ENCODE assay signal across 8 cellular contexts in genomic region chr9:128068656-128069221, GRCh38. TPM values are rescaled to one million over a fixed set of nuclear protein-coding genes. Genes with fewer than 3 reads are reported as not detected.
DNase-seq lines count a peak whose midpoint lies in the region; ATAC-seq and TF ChIP-seq lines count a peak whose summit lies in the region.

No MANE protein-coding gene starts in this region.

- H3K4me3 ChIP-seq in GM12865 (ENCODE audit: low read depth, low read length) (peak overlapping the region; percentile 84), iPS-20b (ENCODE audit: low read length) (peak overlapping the region; percentile 73), subcutaneous abdominal adipose tissue (ENCODE audit: low read depth in 1 of 5, low read length in 5 of 5) (peak overlapping the region; percentile 83 to 91 (median 86))

- H3K4me1 ChIP-seq in iPS-20b (ENCODE audit: insufficient read depth, low read length) (peaks cover 17% of the 10 kb centered on the region), subcutaneous abdominal adipose tissue (ENCODE audit: control insufficient read depth in 5 of 5, insufficient read depth in 5 of 5, low read length in 5 of 5) (peaks cover 13 to 74% (median 67%) of the 10 kb centered on the region in 5 donors)

- peaks cover 13% of the 10 kb centered on the region for H3K36me3 Mint-ChIP-seq in activated CD4-positive, alpha-beta memory T cell treated with anti-CD3 and anti-CD28 coated beads for 36 hours

- intact Hi-C loops in activated CD4-positive, alpha-beta memory T cell treated with anti-CD3 and anti-CD28 coated beads for 36 hours (cut with micrococcal nuclease): loop anchor here (2.0 to 10.0 kb wide), 2 partner anchors 48 to 294 kb away; partner anchors contain the start of gene SH2D3C

- no peaks in the 10 kb centered on the region for H3K27me3 Mint-ChIP-seq in activated CD4-positive, alpha-beta memory T cell treated with anti-CD3 and anti-CD28 coated beads for 36 hours

- H3K27ac ChIP-seq in 22Rv1: peak overlapping the region; percentile 98
- no peak overlapping the region for H3K27ac ChIP-seq in iPS-20b (ENCODE audit: low read length)
- H3K27ac ChIP-seq in subcutaneous abdominal adipose tissue (ENCODE audit: low read depth, low read length): peak overlapping the region; percentile 62

- ATAC-seq in HG02885 (IDR thresholded peaks at IDR 0.05; ENCODE audit: poor library complexity, unreplicated experiment): no peak

- DNase-seq in GM12865 (ENCODE audit: low read depth) (no peak), NCI-H446 (lab: John Stamatoyannopoulos, UW) (no peak)
- DNase-seq in activated CD4-positive, alpha-beta memory T cell treated with anti-CD3 and anti-CD28 coated beads for 36 hours: no peak
- no peak for DNase-seq in stimulated activated CD4-positive, alpha-beta T cell treated with anti-CD3 and anti-CD28 coated beads, Interleukin-4, amount 100 ng/mL, for 1 hour

- H3K27ac Mint-ChIP-seq in activated CD4-positive, alpha-beta memory T cell treated with anti-CD3 and anti-CD28 coated beads for 36 hours: peak overlapping the region; percentile 91

- TF ChIP-seq CTCF in 22Rv1 (IDR thresholded peaks at IDR 0.05) (no peak), GM12865 (IDR thresholded peaks at IDR 0.05; ENCODE audit: insufficient read depth, low read depth, low read length, missing control alignments) (no peak)

- H3K9me3 Mint-ChIP-seq in activated CD4-positive, alpha-beta memory T cell treated with anti-CD3 and anti-CD28 coated beads for 36 hours: no peaks in the 10 kb centered on the region

- POLR2A ChIA-PET in activated CD4-positive, alpha-beta memory T cell treated with anti-CD3 and anti-CD28 coated beads for 36 hours (lab: Charles Lee): interaction anchor here (1.0 to 1.4 kb wide), 4 partner anchors 10 to 26 kb away, joined by 3 to 4 read pairs (median 4); no protein-coding TSS in a partner anchor

- H3K27me3 ChIP-seq in iPS-20b (ENCODE audit: insufficient read depth, low read length): no peaks in the 10 kb centered on the region
- H3K27me3 ChIP-seq in subcutaneous abdominal adipose tissue (ENCODE audit: control insufficient read depth in 5 of 5, insufficient read depth in 4 of 5, low read length in 5 of 5): no peaks in the 10 kb centered on the region

- H3K36me3 ChIP-seq in iPS-20b (ENCODE audit: insufficient read depth, low read depth, low read length): no peaks in the 10 kb centered on the region
- peaks cover 0 to under 1% (median 0%) of the 10 kb centered on the region in 5 donors for H3K36me3 ChIP-seq in subcutaneous abdominal adipose tissue (ENCODE audit: control insufficient read depth in 5 of 5, insufficient read depth in 5 of 5, low read length in 5 of 5)

- CTCF ChIA-PET in activated CD4-positive, alpha-beta memory T cell treated with anti-CD3 and anti-CD28 coated beads for 36 hours (lab: Charles Lee): interaction anchor here (1.0 to 1.7 kb wide), 7 partner anchors 12 to 493 kb away, joined by 3 to 5 read pairs (median 5); no protein-coding TSS in a partner anchor

- peak overlapping the region; percentile 96 for H3K4me3 Mint-ChIP-seq in activated CD4-positive, alpha-beta memory T cell treated with anti-CD3 and anti-CD28 coated beads for 36 hours

- H3K4me1 Mint-ChIP-seq in activated CD4-positive, alpha-beta memory T cell treated with anti-CD3 and anti-CD28 coated beads for 36 hours (ENCODE audit: low read depth): peaks cover 53% of the 10 kb centered on the region

- H3K9ac ChIP-seq in iPS-20b (ENCODE audit: low read depth, low read length) (peak overlapping the region; percentile 66; the same call in 1 of the 2 replicates), subcutaneous abdominal adipose tissue (ENCODE audit: low read length in 5 of 5) (peak overlapping the region; percentile 84 to 95 (median 87))

- no peaks in the 10 kb centered on the region for H3K9me3 ChIP-seq in iPS-20b (ENCODE audit: insufficient read depth, low read depth, low read length)
- no peaks in the 10 kb centered on the region for H3K9me3 ChIP-seq in subcutaneous abdominal adipose tissue (ENCODE audit: control insufficient read depth in 5 of 5, low read length in 5 of 5)

RNA-seq across cellular contexts. Expression of gene SLC25A25, which starts 0.7 kb away (rescaled TPM):
- 10 to 100 TPM; 17.1 to 17.3 TPM for total RNA-seq in activated CD4-positive, alpha-beta memory T cell treated with anti-CD3 and anti-CD28 coated beads for 36 hours

RNA-seq across cellular contexts. Expression of gene NAIF1, which starts 1.6 kb away (rescaled TPM):
- total RNA-seq in activated CD4-positive, alpha-beta memory T cell treated with anti-CD3 and anti-CD28 coated beads for 36 hours: 10 to 100 TPM; 10.2 to 14.5 TPM

RNA-seq across cellular contexts. Expression of gene PTGES2, which starts 58.8 kb away (rescaled TPM):
- total RNA-seq in activated CD4-positive, alpha-beta memory T cell treated with anti-CD3 and anti-CD28 coated beads for 36 hours: 10 to 100 TPM; 43.4 to 43.6 TPM
